ENCODE assay signal across 1 cellular context in the genomic region with DNA sequence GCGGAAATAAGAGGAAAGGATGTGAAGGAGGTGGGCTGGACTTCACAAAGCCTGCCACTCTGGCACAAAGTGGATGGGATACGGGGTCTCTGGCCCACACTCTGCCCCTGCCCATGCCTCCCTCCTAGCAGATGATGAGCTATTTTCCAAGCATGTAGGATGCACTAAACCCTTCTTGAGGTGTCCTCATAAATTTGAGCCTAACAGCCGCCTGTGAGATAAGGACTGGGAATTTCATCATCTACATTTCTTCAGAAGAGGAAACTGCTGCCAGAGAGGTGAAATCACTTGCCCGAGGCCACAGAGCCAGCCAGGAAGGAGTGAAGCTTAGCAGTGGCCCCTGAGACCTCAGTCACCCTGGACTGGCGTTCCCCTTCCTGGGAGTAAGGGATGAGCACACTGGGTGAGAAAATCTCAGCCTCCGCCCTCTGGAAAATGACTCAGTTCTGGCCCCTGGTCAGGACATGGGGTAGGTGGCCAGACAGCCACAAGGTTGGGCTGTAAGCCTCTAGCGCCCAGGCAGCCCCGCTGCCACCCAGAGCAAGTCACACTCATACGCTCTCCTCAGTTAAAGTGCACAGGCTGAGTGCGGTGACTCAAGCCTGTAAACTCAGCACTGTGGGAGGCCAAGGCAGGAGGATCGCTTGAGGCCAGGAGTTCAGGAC.
TF ChIP-seq lines count a peak whose summit lies in the region.

No MANE protein-coding gene starts in this region.

TF ChIP-seq in HCT116, 20 proteins besides CTCF, POLR2A, EP300 and RAD21 (continued from another document):
- no peak for TF ChIP-seq ELF1 (IDR thresholded peaks at IDR 0.05; ENCODE audit: borderline replicate concordance, low read depth)
- TF ChIP-seq SP1 (IDR thresholded peaks at IDR 0.05; ENCODE audit: low read depth) = peak; percentile 57; the same call in 1 of the 2 replicates
- TF ChIP-seq, protein P1, sequence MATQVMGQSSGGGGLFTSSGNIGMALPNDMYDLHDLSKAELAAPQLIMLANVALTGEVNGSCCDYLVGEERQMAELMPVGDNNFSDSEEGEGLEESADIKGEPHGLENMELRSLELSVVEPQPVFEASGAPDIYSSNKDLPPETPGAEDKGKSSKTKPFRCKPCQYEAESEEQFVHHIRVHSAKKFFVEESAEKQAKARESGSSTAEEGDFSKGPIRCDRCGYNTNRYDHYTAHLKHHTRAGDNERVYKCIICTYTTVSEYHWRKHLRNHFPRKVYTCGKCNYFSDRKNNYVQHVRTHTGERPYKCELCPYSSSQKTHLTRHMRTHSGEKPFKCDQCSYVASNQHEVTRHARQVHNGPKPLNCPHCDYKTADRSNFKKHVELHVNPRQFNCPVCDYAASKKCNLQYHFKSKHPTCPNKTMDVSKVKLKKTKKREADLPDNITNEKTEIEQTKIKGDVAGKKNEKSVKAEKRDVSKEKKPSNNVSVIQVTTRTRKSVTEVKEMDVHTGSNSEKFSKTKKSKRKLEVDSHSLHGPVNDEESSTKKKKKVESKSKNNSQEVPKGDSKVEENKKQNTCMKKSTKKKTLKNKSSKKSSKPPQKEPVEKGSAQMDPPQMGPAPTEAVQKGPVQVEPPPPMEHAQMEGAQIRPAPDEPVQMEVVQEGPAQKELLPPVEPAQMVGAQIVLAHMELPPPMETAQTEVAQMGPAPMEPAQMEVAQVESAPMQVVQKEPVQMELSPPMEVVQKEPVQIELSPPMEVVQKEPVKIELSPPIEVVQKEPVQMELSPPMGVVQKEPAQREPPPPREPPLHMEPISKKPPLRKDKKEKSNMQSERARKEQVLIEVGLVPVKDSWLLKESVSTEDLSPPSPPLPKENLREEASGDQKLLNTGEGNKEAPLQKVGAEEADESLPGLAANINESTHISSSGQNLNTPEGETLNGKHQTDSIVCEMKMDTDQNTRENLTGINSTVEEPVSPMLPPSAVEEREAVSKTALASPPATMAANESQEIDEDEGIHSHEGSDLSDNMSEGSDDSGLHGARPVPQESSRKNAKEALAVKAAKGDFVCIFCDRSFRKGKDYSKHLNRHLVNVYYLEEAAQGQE (IDR thresholded peaks at IDR 0.05; ENCODE audit: low read depth) = no peak
- no peak for TF ChIP-seq EZH2 (IDR thresholded peaks at IDR 0.05)
- no peak for TF ChIP-seq SRF (IDR thresholded peaks at IDR 0.05; ENCODE audit: low read depth)
- no peak for TF ChIP-seq TCF7L2 (IDR thresholded peaks at IDR 0.05; ENCODE audit: borderline replicate concordance, extremely low read depth, insufficient read depth, insufficient read length)
- TF ChIP-seq, protein P2, sequence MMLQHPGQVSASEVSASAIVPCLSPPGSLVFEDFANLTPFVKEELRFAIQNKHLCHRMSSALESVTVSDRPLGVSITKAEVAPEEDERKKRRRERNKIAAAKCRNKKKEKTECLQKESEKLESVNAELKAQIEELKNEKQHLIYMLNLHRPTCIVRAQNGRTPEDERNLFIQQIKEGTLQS (IDR thresholded peaks at IDR 0.05) = no peak
